21 cellular contexts compared by ENCODE assay signal in the genomic region with DNA sequence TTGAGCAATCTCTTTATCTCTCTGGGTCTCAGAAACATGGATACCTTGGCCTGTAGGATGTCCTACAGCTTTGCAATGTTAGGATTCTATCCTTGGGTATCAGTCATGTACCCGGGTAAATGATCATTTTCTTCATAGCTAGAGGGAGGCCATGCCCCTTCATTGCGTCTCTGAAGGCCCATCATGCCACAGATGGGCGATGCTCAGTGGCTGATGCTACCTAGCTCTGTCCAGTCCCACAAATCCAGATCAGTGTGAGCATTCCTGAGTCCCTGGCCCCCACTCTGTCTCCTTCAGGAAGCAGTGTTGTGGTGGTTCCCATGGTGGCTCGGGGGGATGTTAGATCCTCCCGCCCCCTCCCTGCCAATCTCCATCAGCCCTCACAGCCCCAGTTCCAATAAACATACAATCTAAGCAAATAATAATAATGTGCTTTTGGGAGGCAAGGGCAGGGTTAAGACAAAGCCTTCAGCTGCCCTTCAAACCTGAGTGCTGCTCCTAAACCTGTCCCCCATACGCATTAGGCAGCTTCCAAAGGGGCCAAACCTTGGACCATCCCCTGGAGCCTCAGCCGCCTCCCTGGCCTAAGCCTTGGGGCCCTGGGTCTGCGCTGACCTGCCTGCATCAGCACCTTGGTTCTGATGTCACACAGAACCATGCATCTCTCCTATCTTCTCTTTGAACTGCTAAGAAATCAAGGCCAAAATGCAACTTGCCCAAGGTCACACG. TPM values are rescaled to one million over a fixed set of nuclear protein-coding genes. Genes with fewer than 3 reads are reported as not detected.
"Had no signal": no experiment of that assay in that cellular context is flagged by ENCODE, and none has a peak within 500 bp of the region (broad histone marks: within the 10 kb centered on the region; RNA-seq: fewer than 3 reads in every experiment).

No MANE protein-coding gene starts in this region.

- H3K27me3 Mint-ChIP-seq: naive B cell had no signal

- H3K4me3 Mint-ChIP-seq: naive B cell; nephron; stimulated activated effector memory CD8-positive, alpha-beta T cell treated with anti-CD3 and anti-CD28 coated beads, Interleukin-12 subunit alpha, Interleukin-12 subunit beta, amount 100 ng/mL, for 72 hours had no signal

- DNase-seq: esophagus squamous epithelium; kidney; left cardiac atrium; left ventricle myocardium superior; mesendoderm; naive B cell; pancreas; right cardiac atrium; stimulated activated CD4-positive, alpha-beta T cell treated with anti-CD3 and anti-CD28 coated beads, Interleukin-2, amount 100 ng/mL, for 48 hours; stimulated activated naive CD8-positive, alpha-beta T cell treated with anti-CD3 and anti-CD28 coated beads, Interleukin-15, Interleukin-2, amounts not matched to agents 100 U/mL and 50 U/mL, for 24 hours; tibial artery; upper lobe of left lung had no signal

- H3K4me1 ChIP-seq: pancreas, upper lobe of left lung, vagina had no signal

- H3K27ac ChIP-seq: esophagus squamous epithelium, gastroesophageal sphincter, neutrophil, pancreas, tibial artery, upper lobe of left lung, vagina had no signal

- H3K36me3 Mint-ChIP-seq: naive B cell; stimulated activated effector memory CD8-positive, alpha-beta T cell treated with anti-CD3 and anti-CD28 coated beads, Interleukin-12 subunit alpha, Interleukin-12 subunit beta, amount 100 ng/mL, for 72 hours had no signal

- H3K27me3 ChIP-seq: esophagus squamous epithelium, gastroesophageal sphincter, neutrophil, pancreas, upper lobe of left lung, vagina had no signal

- H3K9me3 ChIP-seq: esophagus squamous epithelium, gastroesophageal sphincter, neutrophil, pancreas, tibial artery, upper lobe of left lung, vagina had no signal

- H3K4me3 ChIP-seq: esophagus squamous epithelium, gastroesophageal sphincter, lung, pancreas, smooth muscle cell, tibial artery, upper lobe of left lung, vagina had no signal

- H3K4me1 Mint-ChIP-seq: naive B cell; stimulated activated effector memory CD8-positive, alpha-beta T cell treated with anti-CD3 and anti-CD28 coated beads, Interleukin-12 subunit alpha, Interleukin-12 subunit beta, amount 100 ng/mL, for 72 hours had no signal

- H3K9me3 Mint-ChIP-seq: naive B cell; nephron; stimulated activated effector memory CD8-positive, alpha-beta T cell treated with anti-CD3 and anti-CD28 coated beads, Interleukin-12 subunit alpha, Interleukin-12 subunit beta, amount 100 ng/mL, for 72 hours had no signal

- FAIRE-seq: kidney, pancreas had no signal

- H3K27ac Mint-ChIP-seq: nephron; stimulated activated effector memory CD8-positive, alpha-beta T cell treated with anti-CD3 and anti-CD28 coated beads, Interleukin-12 subunit alpha, Interleukin-12 subunit beta, amount 100 ng/mL, for 72 hours had no signal

- ATAC-seq: gastroesophageal sphincter; left cardiac atrium; left ventricle myocardium superior; pancreas; right cardiac atrium; stimulated activated effector memory CD8-positive, alpha-beta T cell treated with anti-CD3 and anti-CD28 coated beads, Interleukin-12 subunit alpha, Interleukin-12 subunit beta, amount 100 ng/mL, for 72 hours; stimulated activated naive CD8-positive, alpha-beta T cell treated with anti-CD3 and anti-CD28 coated beads, Interleukin-15, Interleukin-2, amounts not matched to agents 100 U/mL and 50 U/mL, for 24 hours had no signal

- H3K4me2 ChIP-seq: smooth muscle cell had no signal

- H3K36me3 ChIP-seq: esophagus squamous epithelium, gastroesophageal sphincter, neutrophil, pancreas, tibial artery, upper lobe of left lung, vagina had no signal

RNA-seq across cellular contexts. Expression of a gene that starts 0.7 kb away (rescaled TPM):
- total RNA-seq: chondrocyte, epithelial cell of proximal tubule, esophagus squamous epithelium, gastroesophageal sphincter, kidney, lung, smooth muscle cell, upper lobe of left lung, vagina had no signal
- polyA plus RNA-seq: lung had no signal
